8 cellular contexts compared by ENCODE assay signal in the genomic region with DNA sequence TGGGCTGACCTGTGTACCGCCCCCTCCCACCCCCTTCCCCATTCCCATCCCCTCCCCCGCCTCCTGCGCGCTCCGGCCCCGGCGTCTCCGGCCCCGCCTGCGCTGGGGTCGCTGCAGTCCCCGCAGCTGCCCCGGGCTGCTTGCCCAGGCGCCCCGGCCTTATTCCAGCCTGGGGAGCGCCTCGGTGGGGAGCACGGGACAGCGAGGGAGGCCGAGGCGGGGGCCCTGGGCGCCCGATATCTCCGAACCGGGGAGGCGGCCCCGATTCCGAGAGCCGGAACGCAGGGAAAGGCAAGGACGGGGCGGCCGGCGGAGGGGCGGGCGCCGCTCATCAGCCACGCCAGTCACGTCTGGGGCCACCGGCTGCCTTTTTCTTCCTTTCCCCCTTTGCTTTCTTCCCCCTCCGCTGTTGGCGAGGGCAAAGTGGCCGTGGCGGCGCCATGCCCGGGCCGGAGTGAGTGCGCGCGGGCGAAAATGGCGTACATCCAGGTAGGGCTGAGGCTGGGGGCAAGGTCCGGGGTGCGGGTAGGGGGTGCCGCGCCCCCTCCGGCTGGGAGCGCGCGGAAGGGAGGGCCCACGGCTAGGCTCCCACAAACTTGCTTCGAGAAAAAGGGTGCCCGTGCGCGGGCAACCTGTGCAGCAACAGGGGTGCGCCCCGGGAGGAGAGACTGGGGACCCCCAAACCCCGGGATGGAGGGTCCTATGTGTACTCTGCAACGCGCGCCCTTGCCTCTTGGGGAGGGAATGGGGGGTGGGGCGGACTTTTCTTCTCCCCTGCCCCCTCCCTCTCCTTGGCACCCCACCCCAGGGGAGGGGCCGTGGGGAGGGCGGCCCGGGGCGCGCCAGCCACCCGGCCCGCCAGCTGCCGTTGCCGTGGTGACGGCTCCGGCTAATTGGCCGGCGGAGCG. TPM values are rescaled to one million over a fixed set of nuclear protein-coding genes. Genes with fewer than 3 reads are reported as not detected.
DNase-seq lines count a peak whose midpoint lies in the region; ATAC-seq and TF ChIP-seq lines count a peak whose summit lies in the region.

A gene with protein sequence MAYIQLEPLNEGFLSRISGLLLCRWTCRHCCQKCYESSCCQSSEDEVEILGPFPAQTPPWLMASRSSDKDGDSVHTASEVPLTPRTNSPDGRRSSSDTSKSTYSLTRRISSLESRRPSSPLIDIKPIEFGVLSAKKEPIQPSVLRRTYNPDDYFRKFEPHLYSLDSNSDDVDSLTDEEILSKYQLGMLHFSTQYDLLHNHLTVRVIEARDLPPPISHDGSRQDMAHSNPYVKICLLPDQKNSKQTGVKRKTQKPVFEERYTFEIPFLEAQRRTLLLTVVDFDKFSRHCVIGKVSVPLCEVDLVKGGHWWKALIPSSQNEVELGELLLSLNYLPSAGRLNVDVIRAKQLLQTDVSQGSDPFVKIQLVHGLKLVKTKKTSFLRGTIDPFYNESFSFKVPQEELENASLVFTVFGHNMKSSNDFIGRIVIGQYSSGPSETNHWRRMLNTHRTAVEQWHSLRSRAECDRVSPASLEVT (plus strand): TSS at position 68 of the 908 bp plus-strand sequence. CDS start 407 bp downstream, at position 475.

- H3K4me1 ChIP-seq in ascending aorta (peaks cover 3 to 4% of the 10 kb centered on the region in 2 donors), iPS-20b (ENCODE audit: insufficient read depth, low read length) (no peaks in the 10 kb centered on the region; the same call in 1 of the 2 replicates), stomach (peaks cover 10 to 39% (median 24%) of the 10 kb centered on the region in 4 donors)

- H3K27ac Mint-ChIP-seq in CD14-positive monocyte = no peak within 1 kb of the TSS

- no peak for TF ChIP-seq POLR2A in stomach (IDR thresholded peaks at IDR 0.05)

- peak within 1 kb of the TSS in 1 of 2 donors; percentile 10 for H3K27ac ChIP-seq in ascending aorta
- H3K27ac ChIP-seq in iPS-20b (ENCODE audit: low read length) = no peak within 1 kb of the TSS
- H3K27ac ChIP-seq in stomach = peak within 1 kb of the TSS; percentile 33 to 82 (median 76)

- peaks cover 0 to 2% of the 10 kb centered on the region in 2 donors for H3K36me3 Mint-ChIP-seq in CD14-positive monocyte

- H3K27me3 Mint-ChIP-seq in CD14-positive monocyte (ENCODE audit: low read depth in 3 of 3) = peaks cover 32 to 54% (median 50%) of the 10 kb centered on the region in 3 donors

- TF ChIP-seq CTCF in CD14-positive monocyte (IDR thresholded peaks at IDR 0.05) (no peak), ascending aorta (IDR thresholded peaks at IDR 0.05) (no peak), stomach (IDR thresholded peaks at IDR 0.05) (no peak)

- intact Hi-C loops in CD14-positive monocyte (cut with micrococcal nuclease) = loop anchor here (1.0 to 5.0 kb wide), 4 partner anchors 81 to 334 kb away; no protein-coding TSS in a partner anchor
- intact Hi-C loops in ascending aorta (cut with DNase I) = loop anchor here (10.0 kb wide), 1 partner anchor 336 kb away; no protein-coding TSS in a partner anchor
- intact Hi-C loops in stomach (cut with DNase I; ENCODE audit: low total_unique reads) = loop anchor here (5.0 to 10.0 kb wide), 2 partner anchors 81 to 206 kb away; no protein-coding TSS in a partner anchor

- no peak for DNase-seq in CD14-positive monocyte (ENCODE audit: low spot score)
- peak; percentile 26 for DNase-seq in MG63
- no peak for DNase-seq in ascending aorta (ENCODE audit: low spot score in 2 of 2)
- peak; percentile 63 for DNase-seq in stomach
- DNase-seq in stimulated activated naive CD8-positive, alpha-beta T cell treated with anti-CD3 and anti-CD28 coated beads, Interleukin-15, Interleukin-2, amounts not matched to agents 100 U/mL and 50 U/mL, for 24 hours = no peak
- DNase-seq in activated CD4-positive, CD25-positive, alpha-beta regulatory T cell (lab: John Stamatoyannopoulos, UW) = no peak

- H3K4me3 ChIP-seq in MG63 (peak within 1 kb of the TSS; percentile 47), ascending aorta (peak within 1 kb of the TSS; percentile 52 to 72), iPS-20b (ENCODE audit: low read length) (peak within 1 kb of the TSS; percentile 74), stomach (peak within 1 kb of the TSS; percentile 56 to 90 (median 76))

- H3K9ac ChIP-seq in iPS-20b (ENCODE audit: low read depth, low read length) = peak within 1 kb of the TSS; percentile 37; the same call in 1 of the 2 replicates

- ATAC-seq in HG02588 (IDR thresholded peaks at IDR 0.05; ENCODE audit: unreplicated experiment) = no peak
- no peak for ATAC-seq in stimulated activated naive CD8-positive, alpha-beta T cell treated with anti-CD3 and anti-CD28 coated beads, Interleukin-15, Interleukin-2, amounts not matched to agents 100 U/mL and 50 U/mL, for 24 hours

- peak within 1 kb of the TSS; percentile 77 to 86 for H3K4me3 Mint-ChIP-seq in CD14-positive monocyte

- no peak for TF ChIP-seq EP300 in stomach (IDR thresholded peaks at IDR 0.05)

- H3K4me1 Mint-ChIP-seq in CD14-positive monocyte = peaks cover 22% of the 10 kb centered on the region

- H3K27me3 ChIP-seq in MG63 (peaks cover 28% of the 10 kb centered on the region), ascending aorta (no peaks in the 10 kb centered on the region), iPS-20b (ENCODE audit: insufficient read depth, low read length) (peaks cover 27% of the 10 kb centered on the region), stomach (peaks cover 0 to 33% (median 21%) of the 10 kb centered on the region in 3 donors)

- H3K36me3 ChIP-seq in MG63 (no peaks in the 10 kb centered on the region), ascending aorta (no peaks in the 10 kb centered on the region), iPS-20b (ENCODE audit: insufficient read depth, low read depth, low read length) (no peaks in the 10 kb centered on the region), stomach (no peaks in the 10 kb centered on the region)

- peaks cover 0 to 6% (median under 1%) of the 10 kb centered on the region in 7 donors for H3K9me3 Mint-ChIP-seq in CD14-positive monocyte

- no peaks in the 10 kb centered on the region for H3K9me3 ChIP-seq in MG63
- H3K9me3 ChIP-seq in ascending aorta = no peaks in the 10 kb centered on the region
- no peaks in the 10 kb centered on the region for H3K9me3 ChIP-seq in iPS-20b (ENCODE audit: insufficient read depth, low read depth, low read length)
- peaks cover 0 to 2% (median 0%) of the 10 kb centered on the region in 4 donors for H3K9me3 ChIP-seq in stomach

- WGBS in stomach, 5 donors = 0 to 1% (median 1%) methylated on average over 12 to 86 of the region's 86 CpGs

RNA-seq across cellular contexts. Expression of the gene that starts here (rescaled TPM):
- polyA plus RNA-seq in CD14-positive monocyte (1 to 10 TPM in 1 of 2 donors, under 1 TPM in 1; 0.81 to 1.1 TPM), stomach (1 to 10 TPM; 2.9 to 4.4 (median 3.4) TPM)
- total RNA-seq in MG63 (2014; rRNA removed; shearing (Covaris generic); ENCODE audit: low replicate concordance) = not detected in 2 replicates
- total RNA-seq in ascending aorta (2.4 TPM), stomach (10 to 100 TPM in 4 of 5 donors, 1 to 10 TPM in 1; 8.1 to 37.1 (median 18.7) TPM)

Comparison
In these comparisons a context has a peak if more than half of its experiments do, and no peak if none do; other contexts are left out.
1. Peak in DNase-seq and H3K4me3 ChIP-seq in MG63; RNA of the gene not detected or under 1 TPM.